ENCODE assay signal across 10 cellular contexts in the genomic region with DNA sequence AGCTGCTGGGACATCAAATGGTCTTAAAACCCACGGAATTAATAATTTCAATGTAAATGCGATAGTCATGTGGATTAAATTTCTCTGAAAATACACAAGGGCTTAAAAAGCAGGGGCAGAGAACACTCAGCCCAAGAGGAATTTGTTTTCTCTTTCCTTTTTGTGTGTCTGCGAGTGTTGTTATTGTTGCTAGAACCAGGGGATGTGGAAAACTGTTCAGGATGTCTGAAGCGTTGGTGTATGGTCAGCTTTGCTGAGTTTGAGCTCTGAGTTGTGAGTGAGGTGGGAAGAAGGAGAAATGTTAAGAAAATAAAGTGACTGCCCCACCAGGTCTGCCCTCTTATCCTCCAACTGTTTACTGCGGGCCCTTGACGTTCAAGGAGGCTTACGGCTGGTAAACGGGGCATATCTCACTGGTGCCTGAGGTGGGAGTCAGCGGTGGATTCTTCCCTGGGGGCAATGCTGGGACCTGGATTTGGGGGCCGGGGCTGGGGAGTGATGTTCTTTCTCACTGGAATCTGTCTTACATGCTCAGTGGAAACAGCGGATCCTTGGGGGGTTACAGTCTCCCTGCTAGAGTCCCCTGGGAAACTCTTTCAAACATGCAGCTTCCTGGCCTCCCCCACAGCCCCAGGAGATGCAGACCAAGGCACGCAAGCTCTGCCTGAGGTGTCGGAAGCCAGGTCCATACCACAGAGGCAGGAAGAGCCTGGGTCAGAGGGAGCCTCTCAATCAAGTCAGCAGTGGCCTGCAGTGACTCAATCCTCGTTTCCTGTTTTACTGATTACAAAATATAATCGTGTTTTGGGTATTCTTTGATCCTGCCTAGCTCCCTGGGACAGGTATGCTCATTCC. TPM values are rescaled to one million over a fixed set of nuclear protein-coding genes. Genes with fewer than 3 reads are reported as not detected.
DNase-seq lines count a peak whose midpoint lies in the region; ATAC-seq and TF ChIP-seq lines count a peak whose summit lies in the region.
"Had no signal": no experiment of that assay in that cellular context is flagged by ENCODE, and none has a peak within 500 bp of the region (broad histone marks: within the 10 kb centered on the region; RNA-seq: fewer than 3 reads in every experiment).

No MANE protein-coding gene starts in this region.

- peaks cover 12% of the 10 kb centered on the region for H3K9me3 ChIP-seq in endodermal cell (ENCODE audit: control insufficient read depth, low read length)

- DNase-seq in cardiac septum (ENCODE audit: low spot score) = peak; percentile 57
- DNase-seq in Right ventricle myocardium inferior (ENCODE audit: missing footprints) = no peak
- DNase-seq in NOMO-1 treated with dmso at 0.1 percent for 144 hours (lab: John Stamatoyannopoulos, UW; ENCODE audit: unreplicated experiment) = peak; percentile 75
- DNase-seq in endodermal cell = peak; percentile 49
- DNase-seq in ureter (ENCODE audit: low spot score) = peak; percentile 44
- DNase-seq in NCI-H2196 (lab: John Stamatoyannopoulos, UW; ENCODE audit: unreplicated experiment) = no peak
- DNase-seq in anterior cingulate cortex (lab: John Stamatoyannopoulos, UW) = no peak
- DNase-seq in NCI-H1436 (lab: John Stamatoyannopoulos, UW) = no peak
- DNase-seq: WERI-Rb-1 had no signal

- no peak overlapping the region for H3K27ac Mint-ChIP-seq in endodermal cell

- H3K36me3 ChIP-seq in endodermal cell (ENCODE audit: control insufficient read depth, insufficient read depth, low read length) = no peaks in the 10 kb centered on the region
- H3K36me3 ChIP-seq: WERI-Rb-1 had no signal

- H3K27ac ChIP-seq in endodermal cell (ENCODE audit: low read depth, low read length) = no peak overlapping the region
- H3K27ac ChIP-seq: skin epidermis, WERI-Rb-1 had no signal

- peaks cover 12% of the 10 kb centered on the region for H3K4me1 Mint-ChIP-seq in endodermal cell

- no peaks in the 10 kb centered on the region for H3K27me3 ChIP-seq in endodermal cell (ENCODE audit: control insufficient read depth, insufficient read depth, low read length, poor library complexity, severe bottlenecking)

- no peak for ATAC-seq in Right ventricle myocardium inferior

- peaks cover 3% of the 10 kb centered on the region for H3K27me3 Mint-ChIP-seq in endodermal cell (ENCODE audit: insufficient read depth)

- no peak overlapping the region for H3K4me3 ChIP-seq in endodermal cell (ENCODE audit: low read length)
- H3K4me3 ChIP-seq: skin epidermis had no signal

- peaks cover 5% of the 10 kb centered on the region for H3K4me1 ChIP-seq in endodermal cell (ENCODE audit: control insufficient read depth, insufficient read depth, low read length)

- no peak for TF ChIP-seq CTCF in endodermal cell (conservative IDR thresholded peaks at IDR 0.05)

- intact Hi-C loops in cardiac septum (cut with DNase I) (no loop called here), Right ventricle myocardium inferior (cut with DNase I) (no loop called here)

- H3K36me3 Mint-ChIP-seq in endodermal cell (ENCODE audit: low read depth) = no peaks in the 10 kb centered on the region

- no peak overlapping the region for H3K4me3 Mint-ChIP-seq in endodermal cell

- 89 to 90% methylated on average over 6 to 15 of the region's 15 CpGs for WGBS in endodermal cell (ENCODE audit: insufficient coverage in 1 of 2, insufficient read length in 1 of 2), 2 experiments

- peaks cover 11% of the 10 kb centered on the region for H3K9me3 Mint-ChIP-seq in endodermal cell

- no peak overlapping the region for H3K9ac ChIP-seq in endodermal cell (ENCODE audit: extremely low read depth, low read length, poor library complexity, severe bottlenecking)

RNA-seq across cellular contexts. Expression of a gene that starts 41.8 kb away (rescaled TPM):
- total RNA-seq in cardiac septum = 9.3 TPM
- 32.6 TPM for total RNA-seq in Right ventricle myocardium inferior
- 1 to 10 TPM in 1 of 2 donors, under 1 TPM in 1; 0.35 to 1.4 TPM for total RNA-seq in endodermal cell
- polyA plus RNA-seq in endodermal cell (2013, experiment 1 of 2) = 1.8 TPM
- polyA plus RNA-seq in endodermal cell (2013, experiment 2 of 2) = 1.3 TPM
- total RNA-seq in ureter = 22.8 TPM

Comparison
In these comparisons a context has a peak if more than half of its experiments do, and no peak if none do; other contexts are left out.
1. DNase-seq: peak in cardiac septum (single experiment), NOMO-1 treated with dmso at 0.1 percent for 144 hours (single experiment), endodermal cell (single experiment) and ureter (single experiment); none in Right ventricle myocardium inferior (single experiment), NCI-H2196 (single experiment), anterior cingulate cortex (0 of 58) and NCI-H1436 (single experiment).